12 cellular contexts compared by ENCODE assay signal in genomic region chr13:113852536-113853517, GRCh38. TPM values are rescaled to one million over a fixed set of nuclear protein-coding genes. Genes with fewer than 3 reads are reported as not detected.
DNase-seq lines count a peak whose midpoint lies in the region; ATAC-seq and TF ChIP-seq lines count a peak whose summit lies in the region.
"Had no signal": no experiment of that assay in that cellular context is flagged by ENCODE, and none has a peak within 500 bp of the region (broad histone marks: within the 10 kb centered on the region; RNA-seq: fewer than 3 reads in every experiment).

No MANE protein-coding gene starts in this region.

- H3K36me3 ChIP-seq in hepatocyte (replicated peaks; ENCODE audit: insufficient read depth, low read depth) (no peaks in the 10 kb centered on the region), prostate gland (no peaks in the 10 kb centered on the region)

- H3K27ac ChIP-seq in hepatocyte, result peak overlapping the region; percentile 1
- H3K27ac ChIP-seq in prostate gland, result peak overlapping the region; percentile 32 to 42
- H3K27ac ChIP-seq in substantia nigra (ENCODE audit: low read depth, low read length, poor library complexity, severe bottlenecking), result no peak overlapping the region

- intact Hi-C loops in prostate gland (cut with DNase I), result no loop called here

- no peak for TF ChIP-seq POLR2A in prostate gland (IDR thresholded peaks at IDR 0.05)

- H3K9me2 ChIP-seq in hepatocyte (replicated peaks; ENCODE audit: insufficient read depth), result no peaks in the 10 kb centered on the region

- WGBS in hepatocyte (ENCODE audit: low lambda C conversion rate, missing lambda C conversion rate), result 80% methylated on average over 22 of the region's 22 CpGs
- 74% methylated on average over 22 of the region's 22 CpGs for WGBS in prostate gland

- H3K4me1 ChIP-seq in hepatocyte (ENCODE audit: insufficient read depth), result peaks cover 29% of the 10 kb centered on the region
- peaks cover 23% of the 10 kb centered on the region for H3K4me1 ChIP-seq in prostate gland (replicated peaks)

- no peaks in the 10 kb centered on the region for H4K20me1 ChIP-seq in hepatocyte (ENCODE audit: insufficient read depth, poor library complexity, severe bottlenecking)

- H3K4me2 ChIP-seq in hepatocyte, result peak overlapping the region; percentile 49

- H3K4me3 ChIP-seq in hepatocyte, result no peak overlapping the region
- H3K4me3 ChIP-seq in prostate gland, result no peak overlapping the region
- H3K4me3 ChIP-seq: lung had no signal

- H2AFZ ChIP-seq in hepatocyte, result no peak overlapping the region

- H3K27me3 ChIP-seq in hepatocyte, result no peaks in the 10 kb centered on the region
- H3K27me3 ChIP-seq in prostate gland (replicated peaks; ENCODE audit: insufficient read depth), result no peaks in the 10 kb centered on the region

- peaks cover 74% of the 10 kb centered on the region for H3K79me2 ChIP-seq in hepatocyte

- ATAC-seq in GM21576 (IDR thresholded peaks at IDR 0.05; ENCODE audit: unreplicated experiment), result no peak
- ATAC-seq: stimulated activated memory B cell treated with anti-CD40 and anti-IgM and Interleukin-4, amounts not matched to agents 10 μg/mL and 1 μg/mL and 100 μg/mL, for 72 hours had no signal

- H3K9me3 ChIP-seq in hepatocyte (ENCODE audit: low read depth) (no peaks in the 10 kb centered on the region), prostate gland (no peaks in the 10 kb centered on the region)

- no peak for TF ChIP-seq CTCF in hepatocyte (IDR thresholded peaks at IDR 0.05; ENCODE audit: poor library complexity)
- no peak for TF ChIP-seq CTCF in prostate gland (IDR thresholded peaks at IDR 0.05)

- DNase-seq in D341Med (ENCODE audit: low spot score) (peak; percentile 18), RPMI8226 (peak; percentile 4), hepatocyte (ENCODE audit: low spot score) (no peak), prostate gland (ENCODE audit: low spot score) (no peak), substantia nigra (lab: John Stamatoyannopoulos, UW) (no peak), DMS53 treated with DMSO at 0.1 percent for 48 hours (lab: John Stamatoyannopoulos, UW; ENCODE audit: unreplicated experiment) (no peak), cerebellar cortex (ENCODE audit: low spot score) (no peak)
- DNase-seq: activated CD4-positive, alpha-beta T cell treated with anti-CD3 and anti-CD28 coated beads for 4 hours; NCI-H1092 treated with DMSO at 0.1 percent for 48 hours had no signal

RNA-seq across cellular contexts. Expression of gene GAS6, which starts 11.0 kb away (rescaled TPM):
- total RNA-seq in hepatocyte, result 62.5 and 70.0 TPM in 2 replicates
- polyA plus RNA-seq in hepatocyte, result 146 and 163 TPM in 2 replicates
- 100 to 1,000 TPM; 116 to 432 TPM for total RNA-seq in prostate gland

Comparison
In these comparisons a context has a peak if more than half of its experiments do, and no peak if none do; other contexts are left out.
1. DNase-seq: peak in D341Med (single experiment) and RPMI8226 (single experiment); none in hepatocyte (single experiment), prostate gland (single experiment), substantia nigra (0 of 49), DMS53 treated with DMSO at 0.1 percent for 48 hours (single experiment) and cerebellar cortex (single experiment).